ENCODE assay signal across 12 cellular contexts in genomic region chr6:6105472-6106036, GRCh38.
DNase-seq lines count a peak whose midpoint lies in the region; ATAC-seq, FAIRE-seq and TF ChIP-seq lines count a peak whose summit lies in the region.
"Had no signal": no experiment of that assay in that cellular context is flagged by ENCODE, and none has a peak within 500 bp of the region (broad histone marks: within the 10 kb centered on the region; RNA-seq: fewer than 3 reads in every experiment).

No MANE protein-coding gene starts in this region.

- no peak for DNase-seq in GM12864 (ENCODE audit: low read depth)
- peak; percentile 67 for DNase-seq in Karpas-422
- peak; percentile 57 for DNase-seq in WTC11 (ENCODE audit: low spot score)
- no peak for DNase-seq in HepG2 (ENCODE audit: low spot score)
- DNase-seq in HCEC 1CT = no peak
- DNase-seq in stimulated activated CD4-positive, alpha-beta T cell treated with anti-CD3 and anti-CD28 coated beads, Interleukin-15, amount 100 ng/mL, for 24 hours = no peak
- no peak for DNase-seq in CD8-positive, alpha-beta T cell
- DNase-seq in NCI-H146 treated with DMSO at 0.1 percent for 48 hours (lab: John Stamatoyannopoulos, UW; ENCODE audit: unreplicated experiment) = no peak
- DNase-seq: activated gamma-delta T cell, NCI-H510A had no signal

- H3K36me3 ChIP-seq in Karpas-422 (ENCODE audit: insufficient read depth, low read length) (no peaks in the 10 kb centered on the region), HepG2 (replicated peaks in 1 of 2; ENCODE audit: control insufficient read depth in 1 of 2, insufficient read depth in 2 of 2, low read length in 2 of 2) (no peaks in the 10 kb centered on the region)
- H3K36me3 ChIP-seq in CD8-positive, alpha-beta T cell (ENCODE audit: insufficient read depth, low read length) = no peaks in the 10 kb centered on the region
- H3K36me3 ChIP-seq: cardiac muscle cell, SJSA1 had no signal

- H3K9me2 ChIP-seq in Karpas-422 (replicated peaks; ENCODE audit: insufficient read depth, low read length) = no peaks in the 10 kb centered on the region

- CTCF ChIA-PET in WTC11 (lab: Charles Lee) (interaction anchor here (1.0 to 1.4 kb wide), 3 partner anchors 26 to 441 kb away, joined by 4 to 11 read pairs (median 9); no protein-coding TSS in a partner anchor), HepG2 (lab: Yijun Ruan, JAX; ENCODE audit: low intra/inter-chr PET ratio, low total read pairs) (no interaction called here)
- CTCF ChIA-PET in CD8-positive, alpha-beta T cell (lab: Charles Lee) = no interaction called here

- H3K4me2 ChIP-seq in Karpas-422 (ENCODE audit: low read depth, low read length, poor library complexity, severe bottlenecking) (no peak overlapping the region), HepG2 (ENCODE audit: low read depth, low read length) (no peak overlapping the region)

- peaks cover 14% of the 10 kb centered on the region for H3K27me3 Mint-ChIP-seq in WTC11 (ENCODE audit: low read depth)
- H3K27me3 Mint-ChIP-seq in CD8-positive, alpha-beta T cell (ENCODE audit: low read depth) = peaks cover 18% of the 10 kb centered on the region

- H3K4me1 ChIP-seq in Karpas-422 (ENCODE audit: low read length) = no peaks in the 10 kb centered on the region
- no peaks in the 10 kb centered on the region for H3K4me1 ChIP-seq in HepG2 (ENCODE audit: insufficient read depth, low read length)
- no peaks in the 10 kb centered on the region for H3K4me1 ChIP-seq in CD8-positive, alpha-beta T cell (ENCODE audit: insufficient read depth, low read length)
- H3K4me1 ChIP-seq: SJSA1 had no signal

- no peak overlapping the region for H3K27ac Mint-ChIP-seq in WTC11
- no peak overlapping the region for H3K27ac Mint-ChIP-seq in CD8-positive, alpha-beta T cell

- H3K79me2 ChIP-seq in Karpas-422 (ENCODE audit: low read length) (no peaks in the 10 kb centered on the region), HepG2 (ENCODE audit: insufficient read depth, low read length) (no peaks in the 10 kb centered on the region)

- TF ChIP-seq CTCF in GM12864 (IDR thresholded peaks at IDR 0.05; ENCODE audit: low read depth, low read length, missing control alignments) (peak; percentile 40), WTC11 (IDR thresholded peaks at IDR 0.05) (no peak), HepG2 (CRISPR knock-in tag; IDR thresholded peaks at IDR 0.05) (peak; percentile 41)
- no peak for TF ChIP-seq CTCF in CD8-positive, alpha-beta T cell (IDR thresholded peaks at IDR 0.05)

- H3K9ac ChIP-seq in Karpas-422 (ENCODE audit: low read length) = no peak overlapping the region
- H3K9ac ChIP-seq in HepG2 (ENCODE audit: insufficient read depth, low read depth, low read length) = no peak overlapping the region

- no peak overlapping the region for H2AFZ ChIP-seq in Karpas-422 (ENCODE audit: low read length)
- H2AFZ ChIP-seq in HepG2 (ENCODE audit: low read length) = no peak overlapping the region

- H3K9me3 Mint-ChIP-seq in WTC11 = peaks cover 17% of the 10 kb centered on the region
- H3K9me3 Mint-ChIP-seq in CD8-positive, alpha-beta T cell = peaks cover 20% of the 10 kb centered on the region

- H4K20me1 ChIP-seq in Karpas-422 (ENCODE audit: insufficient read depth, low read depth, low read length) = no peaks in the 10 kb centered on the region
- no peaks in the 10 kb centered on the region for H4K20me1 ChIP-seq in HepG2 (ENCODE audit: insufficient read depth, low read length)

- H3K36me3 Mint-ChIP-seq in WTC11 = no peaks in the 10 kb centered on the region; the same call in 1 of the 2 replicates
- no peaks in the 10 kb centered on the region for H3K36me3 Mint-ChIP-seq in CD8-positive, alpha-beta T cell

- intact Hi-C loops in HepG2 (cut with micrococcal nuclease; ENCODE audit: unreplicated experiment) = no loop called here
- intact Hi-C loops in CD8-positive, alpha-beta T cell (cut with DNase I, micrococcal nuclease) = no loop called here

- H3K27ac ChIP-seq in Karpas-422 (ENCODE audit: low read length) = no peak overlapping the region
- H3K27ac ChIP-seq in HepG2 (ENCODE audit: extremely low read length, insufficient read depth, low read length) = no peak overlapping the region
- no peak overlapping the region for H3K27ac ChIP-seq in CD8-positive, alpha-beta T cell (ENCODE audit: low read depth, low read length)
- H3K27ac ChIP-seq: cardiac muscle cell, SJSA1 had no signal

- H3K27me3 ChIP-seq in Karpas-422 (ENCODE audit: low read length) (no peaks in the 10 kb centered on the region), HepG2 (ENCODE audit: control insufficient read depth in 1 of 2, insufficient read depth in 2 of 2, low read length in 2 of 2) (no peaks in the 10 kb centered on the region; a peak in 1 of 5 replicates)
- no peaks in the 10 kb centered on the region for H3K27me3 ChIP-seq in CD8-positive, alpha-beta T cell (ENCODE audit: insufficient read depth, low read length)
- H3K27me3 ChIP-seq: cardiac muscle cell, SJSA1 had no signal

- H3K9me3 ChIP-seq in Karpas-422 (ENCODE audit: low read length) = no peaks in the 10 kb centered on the region
- no peaks in the 10 kb centered on the region for H3K9me3 ChIP-seq in HepG2 (ENCODE audit: low read length)
- H3K9me3 ChIP-seq in CD8-positive, alpha-beta T cell (ENCODE audit: low read length) = no peaks in the 10 kb centered on the region
- H3K9me3 ChIP-seq: SJSA1 had no signal

- ATAC-seq in WTC11 = peak; percentile 95
- ATAC-seq in HepG2 = peak; percentile 46; the same call in 1 of the 3 replicates
- no peak for ATAC-seq in CD8-positive, alpha-beta T cell

- TF ChIP-seq RAD21 in HepG2 (CRISPR knock-in tag; IDR thresholded peaks at IDR 0.05) = no peak

- H3K4me3 Mint-ChIP-seq in WTC11 = no peak overlapping the region
- H3K4me3 Mint-ChIP-seq in CD8-positive, alpha-beta T cell = no peak overlapping the region

- in situ Hi-C loops in HepG2 (cut with HindIII; ENCODE audit: extremely low pct_ligation_motif_present, low pct_unique_long_range_greater_than_20kb) = no loop called here

- no TSS peak for BruUV-seq in HepG2 (replicated peaks; lab: Mats Ljungman, UMichigan)

- H3K4me3 ChIP-seq in GM12864 (ENCODE audit: low read depth, low read length) (no peak overlapping the region), Karpas-422 (ENCODE audit: low read length) (no peak overlapping the region), HepG2 (replicated peaks in 1 of 3; ENCODE audit: insufficient read depth in 1 of 3, low read depth in 2 of 3, low read length in 3 of 3) (no peak overlapping the region)
- H3K4me3 ChIP-seq in CD8-positive, alpha-beta T cell (ENCODE audit: low read depth, low read length) = no peak overlapping the region
- H3K4me3 ChIP-seq: cardiac muscle cell, SJSA1 had no signal

- H3K4me1 Mint-ChIP-seq in WTC11 = no peaks in the 10 kb centered on the region
- H3K4me1 Mint-ChIP-seq in CD8-positive, alpha-beta T cell (ENCODE audit: low read depth) = no peaks in the 10 kb centered on the region

- FAIRE-seq in HepG2 (lab: Jason Lieb, UNC) = no peak

- POLR2A ChIA-PET in WTC11 (lab: Charles Lee) (no interaction called here), HepG2 (lab: Yijun Ruan, JAX) (no interaction called here)
- POLR2A ChIA-PET in CD8-positive, alpha-beta T cell (lab: Charles Lee) = no interaction called here

- no peak for TF ChIP-seq POLR2A in HepG2 (IDR thresholded peaks at IDR 0.05; ENCODE audit: insufficient read depth in 1 of 2, low read depth in 2 of 2, low read length in 2 of 2)

- TF ChIP-seq EP300 in HepG2 (IDR thresholded peaks at IDR 0.05; ENCODE audit: low read depth in 2 of 2, low read length in 2 of 2) (no peak), HepG2 (CRISPR knock-in tag; IDR thresholded peaks at IDR 0.05; ENCODE audit: borderline replicate concordance) (no peak)

TF ChIP-seq in WTC11, 78 proteins besides CTCF, POLR2A, EP300 and RAD21 (continues in another document):
- TF ChIP-seq TCF7 (CRISPR knock-in tag; IDR thresholded peaks at IDR 0.05; ENCODE audit: low read depth) (no peak), ZNF232 (CRISPR knock-in tag; IDR thresholded peaks at IDR 0.05) (no peak), FOXP4 (CRISPR knock-in tag; IDR thresholded peaks at IDR 0.05) (no peak)

TF ChIP-seq in HepG2, 621 proteins besides CTCF, POLR2A, EP300 and RAD21:
- no peak for TF ChIP-seq SRY (CRISPR knock-in tag; IDR thresholded peaks at IDR 0.05)
- 0 out of 2 replicates have a peak, but pooled peaks have one; percentile 3 for TF ChIP-seq STAG1 (CRISPR knock-in tag; IDR thresholded peaks at IDR 0.05)
TF ChIP-seq in HepG2: peak in this region for 1.

Comparison
In these comparisons a context has a peak if more than half of its experiments do, and no peak if none do; other contexts are left out.
1. DNase-seq: peak in Karpas-422 (single experiment) and WTC11 (single experiment); none in GM12864 (single experiment), HepG2 (single experiment), HCEC 1CT (single experiment), stimulated activated CD4-positive, alpha-beta T cell treated with anti-CD3 and anti-CD28 coated beads, Interleukin-15, amount 100 ng/mL, for 24 hours (single experiment), CD8-positive, alpha-beta T cell (0 of 7) and NCI-H146 treated with DMSO at 0.1 percent for 48 hours (single experiment).
2. CTCF ChIP-seq: peak in GM12864 (single experiment) and HepG2 (single experiment); none in WTC11 (single experiment) and CD8-positive, alpha-beta T cell (single experiment).